Comparison of ENCODE assay signal across 8 cellular contexts in the genomic region with DNA sequence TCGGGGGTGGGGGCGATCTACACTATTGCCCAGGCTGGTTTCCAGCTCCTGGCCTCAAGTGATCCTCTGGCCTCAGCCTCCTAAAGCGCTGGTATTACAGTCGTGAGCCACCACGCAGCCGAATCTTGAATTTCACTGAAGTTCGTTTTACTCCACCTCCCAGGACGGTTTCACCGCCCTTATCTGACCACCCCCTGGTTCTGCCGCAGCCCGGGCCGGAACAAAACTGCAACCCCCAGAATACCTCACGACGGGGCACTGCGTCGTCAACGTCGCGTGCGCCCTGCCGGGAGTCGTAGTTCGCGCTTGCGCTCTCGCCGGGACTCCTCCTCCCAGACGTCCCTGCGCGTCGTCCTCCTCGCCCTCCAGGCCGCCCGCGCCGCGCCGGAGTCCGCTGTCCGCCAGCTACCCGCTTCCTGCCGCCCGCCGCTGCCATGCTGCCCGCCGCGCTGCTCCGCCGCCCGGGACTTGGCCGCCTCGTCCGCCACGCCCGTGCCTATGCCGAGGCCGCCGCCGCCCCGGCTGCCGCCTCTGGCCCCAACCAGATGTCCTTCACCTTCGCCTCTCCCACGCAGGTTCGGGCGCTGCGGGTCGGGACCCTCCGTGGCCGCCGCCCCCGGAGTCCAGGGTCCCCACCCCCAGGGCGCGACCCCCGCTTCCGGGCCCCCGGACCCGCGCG. TPM values are rescaled to one million over a fixed set of nuclear protein-coding genes. Genes with fewer than 3 reads are reported as not detected.
A peak's percentile ranks its signal among the peaks of the same experiment; 100 is the strongest.
DNase-seq lines count a peak whose midpoint lies in the region; ATAC-seq and TF ChIP-seq lines count a peak whose summit lies in the region.

A gene (plus strand): TSS at position 335 of the 679 bp plus-strand sequence. CDS start 100 bp downstream, at position 435.

- intact Hi-C loops in Panc1 (cut with micrococcal nuclease; ENCODE audit: unreplicated experiment) = no loop called here

- H3K27ac ChIP-seq in KMS-11 (peak within 1 kb of the TSS; percentile 36; the same call in 1 of the 2 replicates), Panc1 (ENCODE audit: low read length) (peak within 1 kb of the TSS; percentile 80)

- no peaks in the 10 kb centered on the region for H4K20me1 ChIP-seq in KMS-11 (ENCODE audit: insufficient read depth)

- H3K27me3 ChIP-seq in KMS-11 (ENCODE audit: insufficient read depth, low read depth) (peaks cover 15% of the 10 kb centered on the region), Panc1 (ENCODE audit: control insufficient read depth, insufficient read depth, low read length) (no peaks in the 10 kb centered on the region)

- ATAC-seq in GM21515 (IDR thresholded peaks at IDR 0.05; ENCODE audit: unreplicated experiment) (peak; percentile 47), Panc1 (peak; percentile 74)

- BruUV-seq in Panc1 (replicated peaks; lab: Mats Ljungman, UMichigan) = no TSS peak

- peaks cover 9% of the 10 kb centered on the region; the same call in 1 of the 2 replicates for H3K79me2 ChIP-seq in KMS-11 (ENCODE audit: insufficient read depth, low read depth)

- H3K4me1 ChIP-seq in KMS-11 (ENCODE audit: low read depth, poor library complexity, severe bottlenecking) (peaks cover 33% of the 10 kb centered on the region), Panc1 (ENCODE audit: control insufficient read depth, insufficient read depth, low read length) (peaks cover 42% of the 10 kb centered on the region)

- CTCF ChIA-PET in Panc1 (lab: Charles Lee) = interaction anchor here (1.0 kb wide), 1 partner anchor 178 kb away, joined by 4 read pairs; no protein-coding TSS in a partner anchor

- H3K36me3 ChIP-seq in KMS-11 (ENCODE audit: insufficient read depth) (no peaks in the 10 kb centered on the region), Panc1 (ENCODE audit: control insufficient read depth, insufficient read depth, low read length) (no peaks in the 10 kb centered on the region; the same call in 1 of the 2 replicates)

- peak within 1 kb of the TSS; percentile 61 for H2AFZ ChIP-seq in KMS-11 (ENCODE audit: low read depth)

- TF ChIP-seq CTCF in KMS-11 (conservative IDR thresholded peaks at IDR 0.05; ENCODE audit: low read depth, low read length) = no peak
- TF ChIP-seq CTCF in Panc1 (IDR thresholded peaks at IDR 0.05) = no peak
- TF ChIP-seq CTCF in epithelial cell of proximal tubule (conservative IDR thresholded peaks at IDR 0.05; ENCODE audit: low read depth, low read length) = no peak

- DNase-seq in COLO668 (lab: John Stamatoyannopoulos, UW; ENCODE audit: unreplicated experiment) (peak; percentile 96), Panc1 (ENCODE audit: low read depth, low spot score) (no peak), epithelial cell of proximal tubule (ENCODE audit: low read depth) (no peak), mucosa of gallbladder (ENCODE audit: low spot score) (peak; percentile 95)
- peak; percentile 94 for DNase-seq in activated T-cell treated with anti-CD3 and anti-CD28 coated beads, Interleukin-2, amount 50 U/mL, for 1 hour
- DNase-seq in stimulated activated CD8-positive, alpha-beta memory T cell treated with anti-CD3 and anti-CD28 coated beads, Interleukin-4, amount 100 ng/mL, for 24 hours (ENCODE audit: low read depth) = peak; percentile 97

- in situ Hi-C loops in Panc1 (cut with HindIII; ENCODE audit: low pct_unique_long_range_greater_than_20kb, low sequenced_read_pairs) = no loop called here

- POLR2A ChIA-PET in Panc1 (lab: Charles Lee) = no interaction called here

- no peaks in the 10 kb centered on the region for H3K9me3 ChIP-seq in Panc1 (ENCODE audit: control insufficient read depth, insufficient read depth, low read depth, low read length)

- no peak within 1 kb of the TSS for H3K4me3 ChIP-seq in KMS-11 (IDR thresholded peaks at IDR 0.05; ENCODE audit: insufficient read depth, low read depth, low read length)
- H3K4me3 ChIP-seq in Panc1 (ENCODE audit: low read depth in 2 of 2, low read length in 2 of 2) = peak within 1 kb of the TSS; percentile 67 to 70
- peak within 1 kb of the TSS; percentile 82 for H3K4me3 ChIP-seq in epithelial cell of proximal tubule (ENCODE audit: low read depth, low read length)

- H3K4me2 ChIP-seq in KMS-11 = peak within 1 kb of the TSS; percentile 85

- peak within 1 kb of the TSS; percentile 65 for H3K9ac ChIP-seq in KMS-11

RNA-seq across cellular contexts. Expression of the gene that starts here (rescaled TPM):
- total RNA-seq in Panc1 (2021; ENCODE audit: unreplicated experiment) = 218 TPM
- polyA plus RNA-seq in Panc1 (2012; ENCODE audit: insufficient read length) = 365 TPM
- 110 and 114 TPM in 2 replicates for total RNA-seq in epithelial cell of proximal tubule
- 213 TPM for total RNA-seq in mucosa of gallbladder

Comparison
In these comparisons a context has a peak if more than half of its experiments do, and no peak if none do; other contexts are left out.
1. DNase-seq: peak in COLO668 (single experiment), activated T-cell treated with anti-CD3 and anti-CD28 coated beads, Interleukin-2, amount 50 U/mL, for 1 hour (single experiment), mucosa of gallbladder (single experiment) and stimulated activated CD8-positive, alpha-beta memory T cell treated with anti-CD3 and anti-CD28 coated beads, Interleukin-4, amount 100 ng/mL, for 24 hours (single experiment); none in Panc1 (single experiment) and epithelial cell of proximal tubule (single experiment).